29 cellular contexts compared by ENCODE assay signal in genomic region chrY:7463186-7463585, GRCh38.
"Had no signal": no experiment of that assay in that cellular context is flagged by ENCODE, and none has a peak within 500 bp of the region (broad histone marks: within the 10 kb centered on the region; RNA-seq: fewer than 3 reads in every experiment).

No MANE protein-coding gene starts in this region.

- H3K4me1 ChIP-seq: left lung, prostate gland had no signal

- H3K27ac ChIP-seq: left lung, ovary, prostate gland, thoracic aorta, WERI-Rb-1 had no signal

- ATAC-seq: activated CD4-positive, CD25-positive, alpha-beta regulatory T cell treated with anti-CD3 and anti-CD28 coated beads, Interleukin-2, amount 50 U/mL, for 24 hours; effector memory CD8-positive, alpha-beta T cell; left lung; mucosa of descending colon; naive thymus-derived CD4-positive, alpha-beta T cell; sciatic nerve; stimulated activated effector memory CD8-positive, alpha-beta T cell treated with anti-CD3 and anti-CD28 coated beads, Interleukin-12 subunit alpha, Interleukin-12 subunit beta, amount 100 ng/mL, for 72 hours had no signal

- H3K27me3 ChIP-seq: left lung, ovary had no signal

- DNase-seq: activated CD4-positive, alpha-beta T cell treated with anti-CD3 and anti-CD28 coated beads for 48 hours; activated CD4-positive, alpha-beta T cell treated with anti-CD3 and anti-CD28 coated beads, Interleukin-2, amount 50 U/mL, for 48 hours; activated CD8-positive, alpha-beta memory T cell treated with anti-CD3 and anti-CD28 coated beads for 24 hours; activated gamma-delta T cell; activated naive CD4-positive, alpha-beta T cell treated with anti-CD3 and anti-CD28 coated beads, Interleukin-2, amount 10 ng/mL, durations not matched to agents 7 days and 5 days; activated naive CD8-positive, alpha-beta T cell treated with anti-CD3 and anti-CD28 coated beads, Interleukin-2, amount 10 ng/mL, durations not matched to agents 7 days and 5 days; caudate nucleus; cortex of kidney; effector memory CD8-positive, alpha-beta T cell; glutamatergic neuron; left lung; mucosa of descending colon; naive thymus-derived CD4-positive, alpha-beta T cell; ovary; retina; small intestine; stimulated activated CD4-positive, alpha-beta T cell treated with anti-CD3 and anti-CD28 coated beads, Interleukin-4, amount 100 ng/mL, for 24 hours; trophoblast cell; WERI-Rb-1 had no signal

- H3K9me3 ChIP-seq: left lung, mucosa of descending colon, ovary, prostate gland, thoracic aorta had no signal

- FAIRE-seq: frontal cortex, islet of Langerhans, small intestine, TTC549, urothelium cell line had no signal

- H3K4me3 ChIP-seq: left lung, lung, mucosa of descending colon, ovary, prostate gland, thoracic aorta had no signal

- H3K36me3 ChIP-seq: left lung, ovary, prostate gland, thoracic aorta, WERI-Rb-1 had no signal
